Comparison of ENCODE assay signal across 13 cellular contexts in the genomic region with DNA sequence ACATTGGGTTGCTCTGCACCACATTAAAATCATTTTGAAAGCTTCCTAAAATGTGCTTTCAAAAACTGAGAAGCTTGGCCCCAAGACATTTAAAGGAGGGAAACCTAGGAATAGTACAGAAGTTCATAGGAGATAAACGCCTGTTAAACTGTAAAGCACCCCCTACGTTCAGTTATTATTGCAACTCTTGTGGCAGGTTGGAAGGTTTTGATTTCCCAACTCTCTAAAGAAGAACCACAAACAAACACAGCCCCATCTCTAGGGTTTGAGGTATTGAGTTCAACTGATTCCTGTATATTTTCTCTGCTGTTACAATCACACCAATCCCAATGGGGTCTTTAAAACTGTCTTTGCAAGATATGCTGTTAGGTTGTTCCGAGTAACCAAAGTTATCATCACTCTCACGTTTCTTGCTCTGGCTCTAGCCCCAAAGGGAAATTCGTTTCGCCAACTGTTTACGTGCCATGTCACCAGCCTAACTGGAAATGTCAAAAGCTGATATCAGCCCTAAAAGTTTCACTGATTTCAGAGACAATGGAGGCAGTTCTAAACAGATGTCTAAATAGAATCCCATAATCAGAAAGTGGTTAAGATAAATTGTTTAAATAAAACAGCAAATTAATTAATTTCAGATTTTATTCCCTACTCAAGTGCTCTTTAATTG. TPM values are rescaled to one million over a fixed set of nuclear protein-coding genes. Genes with fewer than 3 reads are reported as not detected.
DNase-seq lines count a peak whose midpoint lies in the region; ATAC-seq and TF ChIP-seq lines count a peak whose summit lies in the region.
"Had no signal": no experiment of that assay in that cellular context is flagged by ENCODE, and none has a peak within 500 bp of the region (broad histone marks: within the 10 kb centered on the region; RNA-seq: fewer than 3 reads in every experiment).

No MANE protein-coding gene starts in this region.

- POLR2A ChIA-PET in CD4-positive, alpha-beta memory T cell (lab: Charles Lee; ENCODE audit: partially characterized antibody): no interaction called here
- POLR2A ChIA-PET in activated B cell treated with CpG ODN at 0.5 μM for 24 hours (lab: Charles Lee): no interaction called here

- no peak for TF ChIP-seq CTCF in activated B cell treated with CpG ODN at 0.5 μM for 24 hours (IDR thresholded peaks at IDR 0.05)

- no peaks in the 10 kb centered on the region for H3K36me3 ChIP-seq in CD4-positive, alpha-beta memory T cell (ENCODE audit: insufficient read depth, low read length)
- H3K36me3 ChIP-seq: colonic mucosa had no signal

- peaks cover 0 to 7% of the 10 kb centered on the region in 2 donors for H3K36me3 Mint-ChIP-seq in CD4-positive, alpha-beta memory T cell
- peaks cover 1% of the 10 kb centered on the region for H3K36me3 Mint-ChIP-seq in IgD-negative memory B cell
- no peaks in the 10 kb centered on the region for H3K36me3 Mint-ChIP-seq in activated B cell treated with CpG ODN at 0.5 μM for 24 hours (ENCODE audit: low read depth)
- peaks cover 4 to 27% of the 10 kb centered on the region in 2 donors for H3K36me3 Mint-ChIP-seq in naive B cell

- H3K27me3 Mint-ChIP-seq in CD4-positive, alpha-beta memory T cell: peaks cover 34 to 37% of the 10 kb centered on the region in 2 donors
- H3K27me3 Mint-ChIP-seq in IgD-negative memory B cell (peaks cover 41% of the 10 kb centered on the region), activated B cell treated with CpG ODN at 0.5 μM for 24 hours (peaks cover 60% of the 10 kb centered on the region), naive B cell (peaks cover 74 to 84% (median 74%) of the 10 kb centered on the region in 3 donors)

- H3K4me1 Mint-ChIP-seq in CD4-positive, alpha-beta memory T cell: peaks cover 9 to 17% (median 14%) of the 10 kb centered on the region in 4 donors
- H3K4me1 Mint-ChIP-seq in IgD-negative memory B cell: peaks cover 0 to 7% (median 7%) of the 10 kb centered on the region in 3 donors
- H3K4me1 Mint-ChIP-seq in activated B cell treated with CpG ODN at 0.5 μM for 24 hours: peaks cover 12% of the 10 kb centered on the region
- peaks cover 9 to 11% (median 10%) of the 10 kb centered on the region in 3 donors for H3K4me1 Mint-ChIP-seq in naive B cell

- intact Hi-C loops in CD4-positive, alpha-beta memory T cell (cut with micrococcal nuclease): loop anchor here (5.0 to 10.0 kb wide), 2 partner anchors 292 to 1965 kb away; partner anchors contain the start of genes C6orf52, PAK1IP1 and SLC35B3
- intact Hi-C loops in activated B cell treated with CpG ODN at 0.5 μM for 24 hours (cut with micrococcal nuclease): loop anchor here (2.0 to 5.0 kb wide), 2 partner anchors 125 to 1968 kb away; partner anchors contain the start of gene SLC35B3

- H3K9me3 ChIP-seq in CD4-positive, alpha-beta memory T cell (ENCODE audit: control insufficient read depth in 1 of 2, low read length in 2 of 2): no peaks in the 10 kb centered on the region
- H3K9me3 ChIP-seq: colonic mucosa had no signal

- H3K27ac ChIP-seq in CD4-positive, alpha-beta memory T cell (ENCODE audit: low read depth, low read length): no peak overlapping the region
- H3K27ac ChIP-seq: colonic mucosa had no signal

- no peak for DNase-seq in CD4-positive, alpha-beta memory T cell
- DNase-seq in activated B cell treated with CpG ODN at 0.5 μM for 24 hours: no peak
- DNase-seq in naive B cell: no peak
- DNase-seq in activated CD8-positive, alpha-beta memory T cell treated with anti-CD3 and anti-CD28 coated beads, Interleukin-2, amount 50 U/mL, for 48 hours: no peak
- DNase-seq: colonic mucosa; DMS53; NCI-H2081; stimulated activated naive CD4-positive, alpha-beta T cell treated with Interleukin-2 at 50 U/mL for 16 hours had no signal

- H3K4me3 Mint-ChIP-seq in CD4-positive, alpha-beta memory T cell: peak overlapping the region; percentile 42 to 85 (median 80)
- H3K4me3 Mint-ChIP-seq in IgD-negative memory B cell (peak overlapping the region; percentile 68 to 94 (median 85)), activated B cell treated with CpG ODN at 0.5 μM for 24 hours (peak overlapping the region; percentile 52), naive B cell (peak overlapping the region in 6 of 8 donors; percentile 43 to 85 (median 78))

- peak overlapping the region in 2 of 7 donors; percentile 72 to 83 for H3K27ac Mint-ChIP-seq in CD4-positive, alpha-beta memory T cell
- peak overlapping the region in 1 of 3 donors; percentile 66 for H3K27ac Mint-ChIP-seq in IgD-negative memory B cell
- H3K27ac Mint-ChIP-seq in activated B cell treated with CpG ODN at 0.5 μM for 24 hours: no peak overlapping the region
- no peak overlapping the region for H3K27ac Mint-ChIP-seq in naive B cell

- CTCF ChIA-PET in CD4-positive, alpha-beta memory T cell (lab: Charles Lee; ENCODE audit: partially characterized antibody): no interaction called here
- CTCF ChIA-PET in activated B cell treated with CpG ODN at 0.5 μM for 24 hours (lab: Charles Lee): no interaction called here

- peaks cover 17% of the 10 kb centered on the region for H3K4me1 ChIP-seq in CD4-positive, alpha-beta memory T cell (ENCODE audit: insufficient read depth, low read length)
- H3K4me1 ChIP-seq: colonic mucosa had no signal

- peaks cover 0 to 56% (median 34%) of the 10 kb centered on the region in 8 donors for H3K9me3 Mint-ChIP-seq in CD4-positive, alpha-beta memory T cell
- peaks cover 1 to 19% (median 17%) of the 10 kb centered on the region in 3 donors for H3K9me3 Mint-ChIP-seq in IgD-negative memory B cell
- H3K9me3 Mint-ChIP-seq in activated B cell treated with CpG ODN at 0.5 μM for 24 hours: peaks cover 12% of the 10 kb centered on the region
- H3K9me3 Mint-ChIP-seq in naive B cell: peaks cover 5 to 73% (median 41%) of the 10 kb centered on the region in 7 donors

- ATAC-seq in activated B cell treated with CpG ODN at 0.5 μM for 24 hours (ENCODE audit: low read depth): no peak
- no peak for ATAC-seq in naive B cell (ENCODE audit: low read depth in 2 of 2)
- no peak for ATAC-seq in HG03280 (IDR thresholded peaks at IDR 0.05; ENCODE audit: unreplicated experiment)
- no peak for ATAC-seq in GM21576 (IDR thresholded peaks at IDR 0.05; ENCODE audit: unreplicated experiment)
- no peak for ATAC-seq in GM19467 (IDR thresholded peaks at IDR 0.05; ENCODE audit: unreplicated experiment)
- ATAC-seq: Right ventricle myocardium inferior had no signal

- no peak overlapping the region for H3K4me3 ChIP-seq in CD4-positive, alpha-beta memory T cell (ENCODE audit: low read length in 2 of 2)

- H3K27me3 ChIP-seq in CD4-positive, alpha-beta memory T cell (ENCODE audit: insufficient read depth, low read length): peaks cover 17% of the 10 kb centered on the region

RNA-seq across cellular contexts. Expression of gene TFAP2A, which starts 12.1 kb away (rescaled TPM):
- not detected for total RNA-seq in CD4-positive, alpha-beta memory T cell
- not detected for polyA plus RNA-seq in CD4-positive, alpha-beta memory T cell
- polyA plus RNA-seq in IgD-negative memory B cell (not detected), naive B cell (ENCODE audit: low read depth in 6 of 6) (not detected)
- not detected in 2 replicates for total RNA-seq in activated B cell treated with CpG ODN at 0.5 μM for 24 hours
